ENCODE assay signal across 8 cellular contexts in the genomic region with DNA sequence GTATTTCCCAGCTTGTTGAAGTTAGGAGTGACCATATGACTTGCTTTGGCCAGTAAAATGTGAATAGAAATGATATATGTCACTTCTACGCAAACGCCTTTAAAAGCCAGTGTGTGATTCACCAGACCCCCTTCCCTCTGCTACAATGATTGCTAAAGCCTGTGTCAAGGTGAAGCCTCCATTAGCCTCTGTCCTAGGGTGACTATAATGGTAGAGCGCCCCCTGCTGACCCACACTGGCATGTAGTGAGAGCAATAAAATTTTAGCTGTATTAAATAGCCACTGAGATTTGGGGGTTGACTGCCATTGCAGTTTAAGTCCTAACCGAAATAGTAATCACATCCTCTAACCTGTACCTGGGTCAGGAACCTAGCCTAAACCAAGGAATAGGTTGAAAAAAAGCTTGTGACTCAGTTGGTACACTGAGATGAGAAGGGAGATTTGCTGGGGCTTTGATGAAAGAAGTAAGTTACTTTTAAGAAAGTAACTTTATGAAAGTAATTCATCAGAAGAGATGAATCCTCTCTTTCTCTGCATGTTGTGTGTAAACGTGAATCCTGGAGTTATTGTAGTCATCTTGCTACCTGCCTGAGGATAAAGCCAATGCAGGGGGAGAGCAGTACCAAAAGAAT. TPM values are rescaled to one million over a fixed set of nuclear protein-coding genes. Genes with fewer than 3 reads are reported as not detected.
DNase-seq lines count a peak whose midpoint lies in the region; ATAC-seq and TF ChIP-seq lines count a peak whose summit lies in the region.

No MANE protein-coding gene starts in this region.

- peak; percentile 72 for DNase-seq in AG10803 (ENCODE audit: low read depth)
- DNase-seq in NCI-H460 (ENCODE audit: extremely low read depth, low read depth), result peak; percentile 69
- peak; percentile 90 for DNase-seq in activated CD4-positive, alpha-beta T cell treated with anti-CD3 and anti-CD28 coated beads for 48 hours
- peak; percentile 69 to 84 for DNase-seq in dermis microvascular lymphatic vessel endothelial cell (ENCODE audit: low read depth in 2 of 2)
- peak; percentile 87 for DNase-seq in medulla oblongata (ENCODE audit: extremely low spot score)
- peak; percentile 26 to 53 for DNase-seq in stimulated activated CD8-positive, alpha-beta memory T cell treated with anti-CD3 and anti-CD28 coated beads, Interleukin-15, amount 100 ng/mL, for 4 hours (ENCODE audit: low read depth in 2 of 2)

- ATAC-seq in GM18870 (IDR thresholded peaks at IDR 0.05; ENCODE audit: unreplicated experiment) (peak; percentile 94), HG03097 (IDR thresholded peaks at IDR 0.05; ENCODE audit: low FRiP score, unreplicated experiment) (peak; percentile 92)

- H3K4me3 ChIP-seq in AG10803 (ENCODE audit: low read length), result no peak overlapping the region

- peak; percentile 87 for TF ChIP-seq CTCF in AG10803 (conservative IDR thresholded peaks at IDR 0.05; ENCODE audit: low read length)

RNA-seq across cellular contexts. Expression of gene GTF2E1, which starts 52.6 kb away (rescaled TPM):
- 16.9 and 19.1 TPM in 2 replicates for total RNA-seq in NCI-H460 (2014; rRNA removed; shearing (Covaris generic))
- polyA plus RNA-seq in NCI-H460 (2014; cell fraction: nucleus; rRNA removed), result 7.1 and 8.7 TPM in 2 replicates
- total RNA-seq in dermis microvascular lymphatic vessel endothelial cell, result 23.4 and 24.6 TPM in 2 replicates

RNA-seq across cellular contexts. Expression of gene RABL3, which starts 52.8 kb away (rescaled TPM):
- total RNA-seq in NCI-H460 (2014; rRNA removed; shearing (Covaris generic)), result 15.1 and 21.2 TPM in 2 replicates
- 7.0 and 7.8 TPM in 2 replicates for polyA plus RNA-seq in NCI-H460 (2014; cell fraction: nucleus; rRNA removed)
- total RNA-seq in dermis microvascular lymphatic vessel endothelial cell, result 7.3 and 7.7 TPM in 2 replicates

Comparison
In these comparisons a context has a peak if more than half of its experiments do, and no peak if none do; other contexts are left out.
1. DNase-seq: peak in every context shown above with its lines; median percentile 90 in activated CD4-positive, alpha-beta T cell treated with anti-CD3 and anti-CD28 coated beads for 48 hours; 87 in medulla oblongata; 76 in dermis microvascular lymphatic vessel endothelial cell; 72 in AG10803; 69 in NCI-H460; 40 in stimulated activated CD8-positive, alpha-beta memory T cell treated with anti-CD3 and anti-CD28 coated beads, Interleukin-15, amount 100 ng/mL, for 4 hours.